8 cellular contexts compared by ENCODE assay signal in the genomic region with DNA sequence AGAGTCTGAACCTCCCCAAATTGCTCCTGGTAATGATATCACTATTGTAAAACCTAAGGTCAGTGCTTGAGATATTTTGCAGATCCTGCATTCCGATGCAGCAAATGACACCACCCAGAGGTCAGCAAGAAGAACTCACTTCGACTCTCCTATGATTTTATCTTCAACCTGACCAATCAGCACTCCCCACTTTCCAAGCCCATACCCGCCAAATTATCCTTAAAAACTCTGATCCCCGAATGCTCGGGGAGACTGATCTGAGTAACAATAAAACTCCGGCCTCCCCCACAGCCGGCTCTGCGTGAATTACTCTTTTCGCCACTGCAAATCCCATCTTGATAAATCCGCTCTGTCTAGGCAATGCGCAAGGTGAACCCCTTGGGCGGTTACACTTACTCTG.
DNase-seq lines count a peak whose midpoint lies in the region; TF ChIP-seq lines count a peak whose summit lies in the region.

No MANE protein-coding gene starts in this region.

- H3K4me3 ChIP-seq in AG10803 (ENCODE audit: low read length) (peak overlapping the region; percentile 82), WI38 (ENCODE audit: low read depth, low read length) (peak overlapping the region; percentile 85), tibial artery (peak overlapping the region; percentile 83 to 84)

- peaks cover 0 to 7% (median 0%) of the 10 kb centered on the region in 3 donors for H3K36me3 ChIP-seq in tibial artery

- H3K27ac ChIP-seq in tibial artery: peak overlapping the region; percentile 92 to 96

- intact Hi-C loops in tibial artery (cut with DNase I; ENCODE audit: low total_unique reads): no loop called here

- peak; percentile 52 for TF ChIP-seq CTCF in AG10803 (conservative IDR thresholded peaks at IDR 0.05; ENCODE audit: low read length)
- no peak for TF ChIP-seq CTCF in WI38 (IDR thresholded peaks at IDR 0.05; ENCODE audit: low read depth, low read length)
- no peak for TF ChIP-seq CTCF in tibial artery (IDR thresholded peaks at IDR 0.05)

- no peaks in the 10 kb centered on the region for H3K9me3 ChIP-seq in tibial artery

- H3K4me1 ChIP-seq in tibial artery: peaks cover 0 to 52% (median 16%) of the 10 kb centered on the region in 4 donors

- DNase-seq in AG10803 (ENCODE audit: low read depth): peak; percentile 66
- DNase-seq in HCEC 1CT: peak; percentile 53
- peak; percentile 59 for DNase-seq in iris pigment epithelial cell (ENCODE audit: low read depth)
- DNase-seq in tibial artery: peak in 1 of 2 donors; percentile 23
- DNase-seq in stimulated activated CD4-positive, alpha-beta T cell treated with anti-CD3 and anti-CD28 coated beads, Interleukin-12 subunit alpha, Interleukin-12 subunit beta, amount 100 ng/mL, for 4 hours: no peak
- no peak for DNase-seq in GDM1 (lab: John Stamatoyannopoulos, UW)
- DNase-seq in NCI-H187 treated with DMSO at 0.1 percent for 48 hours (lab: John Stamatoyannopoulos, UW): no peak

- H3K27me3 ChIP-seq in tibial artery: no peaks in the 10 kb centered on the region

Comparison
In these comparisons a context has a peak if more than half of its experiments do, and no peak if none do; other contexts are left out.
1. DNase-seq: peak in AG10803 (single experiment), HCEC 1CT (single experiment) and iris pigment epithelial cell (single experiment); none in stimulated activated CD4-positive, alpha-beta T cell treated with anti-CD3 and anti-CD28 coated beads, Interleukin-12 subunit alpha, Interleukin-12 subunit beta, amount 100 ng/mL, for 4 hours (single experiment), GDM1 (single experiment) and NCI-H187 treated with DMSO at 0.1 percent for 48 hours (single experiment).
2. Peak in every context shown above with its lines, with median percentiles within 50 percentile points of each other: H3K4me3 ChIP-seq.